ENCODE assay signal across 16 cellular contexts in the genomic region with DNA sequence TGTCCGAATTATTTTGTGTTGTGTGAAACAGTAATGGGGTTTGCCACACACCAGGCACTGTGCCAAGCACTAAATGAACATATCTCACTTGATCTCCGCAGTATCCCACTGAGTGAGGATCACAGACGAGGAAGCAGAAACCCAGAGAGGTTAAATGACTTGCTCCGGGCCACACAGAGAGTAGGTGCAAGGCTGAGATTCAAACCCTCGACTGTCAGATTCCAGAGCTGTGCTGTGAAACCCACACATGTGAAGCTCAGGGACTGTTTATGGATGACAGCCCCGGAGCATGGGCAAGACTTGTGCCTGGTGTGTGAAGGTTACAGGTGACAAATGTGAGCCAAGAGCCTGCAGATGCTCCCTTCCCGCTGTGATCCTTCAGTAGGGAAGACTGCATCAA.
DNase-seq lines count a peak whose midpoint lies in the region; ATAC-seq and TF ChIP-seq lines count a peak whose summit lies in the region.
"Had no signal": no experiment of that assay in that cellular context is flagged by ENCODE, and none has a peak within 500 bp of the region (broad histone marks: within the 10 kb centered on the region; RNA-seq: fewer than 3 reads in every experiment).

No MANE protein-coding gene starts in this region.

- H3K36me3 ChIP-seq in right atrium auricular region (no peaks in the 10 kb centered on the region), heart left ventricle (no peaks in the 10 kb centered on the region)

- peak; percentile 23 for DNase-seq in right atrium auricular region (ENCODE audit: low spot score)
- no peak for DNase-seq in heart left ventricle
- peak; percentile 27 for DNase-seq in left lobe of liver (ENCODE audit: low spot score)
- no peak for DNase-seq in natural killer cell treated with Interleukin-12 subunit alpha and Interleukin-12 subunit beta and Interleukin-15 and Interleukin-18, amount 100 ng/mL, for 72 hours (ENCODE audit: low spot score)
- DNase-seq in NCI-H82 (lab: John Stamatoyannopoulos, UW) = no peak
- no peak for DNase-seq in DMS 273 treated with DMSO at 0.1 percent for 48 hours (lab: John Stamatoyannopoulos, UW)
- no peak for DNase-seq in naive thymus-derived CD8-positive, alpha-beta T cell
- DNase-seq: C1 segment of cervical spinal cord, GF-D8, NCI-H1436, NCI-H2081, PC-9 had no signal

- POLR2A ChIA-PET in naive thymus-derived CD8-positive, alpha-beta T cell (lab: Charles Lee) = no interaction called here

- H3K9me3 ChIP-seq in right atrium auricular region (no peaks in the 10 kb centered on the region), heart left ventricle (no peaks in the 10 kb centered on the region)

- H3K4me3 ChIP-seq in right atrium auricular region (no peak overlapping the region), heart left ventricle (no peak overlapping the region)
- H3K4me3 ChIP-seq: GM23338, K562, PC-9 had no signal

- no peak overlapping the region for H3K27ac Mint-ChIP-seq in natural killer cell treated with Interleukin-12 subunit alpha and Interleukin-12 subunit beta and Interleukin-15 and Interleukin-18, amount 100 ng/mL, for 72 hours
- H3K27ac Mint-ChIP-seq in naive thymus-derived CD8-positive, alpha-beta T cell = no peak overlapping the region
- H3K27ac Mint-ChIP-seq: GM23338 had no signal

- H3K27me3 Mint-ChIP-seq in natural killer cell treated with Interleukin-12 subunit alpha and Interleukin-12 subunit beta and Interleukin-15 and Interleukin-18, amount 100 ng/mL, for 72 hours = peaks cover 39 to 49% of the 10 kb centered on the region in 2 donors
- H3K27me3 Mint-ChIP-seq in naive thymus-derived CD8-positive, alpha-beta T cell = peaks cover 9 to 61% (median 37%) of the 10 kb centered on the region in 5 donors

- no peak overlapping the region for H3K4me3 Mint-ChIP-seq in natural killer cell treated with Interleukin-12 subunit alpha and Interleukin-12 subunit beta and Interleukin-15 and Interleukin-18, amount 100 ng/mL, for 72 hours
- H3K4me3 Mint-ChIP-seq in naive thymus-derived CD8-positive, alpha-beta T cell = no peak overlapping the region
- H3K4me3 Mint-ChIP-seq: GM23338 had no signal

- 75 to 84% (median 76%) methylated on average over 7 of the region's 7 CpGs for WGBS in heart left ventricle, 4 donors

- intact Hi-C loops in heart left ventricle (cut with DNase I) = loop anchor here in 1 of 10 donors (10.0 kb wide), 1 partner anchor 87 kb away; the partner anchor contains the start of gene SIRPA

- H3K27ac ChIP-seq in right atrium auricular region = no peak overlapping the region
- H3K27ac ChIP-seq in heart left ventricle = no peak overlapping the region
- peak overlapping the region; percentile 70 for H3K27ac ChIP-seq in cingulate gyrus (ENCODE audit: low read depth, low read length)
- H3K27ac ChIP-seq: PC-9 had no signal

- H3K36me3 Mint-ChIP-seq in natural killer cell treated with Interleukin-12 subunit alpha and Interleukin-12 subunit beta and Interleukin-15 and Interleukin-18, amount 100 ng/mL, for 72 hours = no peaks in the 10 kb centered on the region
- no peaks in the 10 kb centered on the region for H3K36me3 Mint-ChIP-seq in naive thymus-derived CD8-positive, alpha-beta T cell

- TF ChIP-seq CTCF in right atrium auricular region (IDR thresholded peaks at IDR 0.05) (no peak), heart left ventricle (IDR thresholded peaks at IDR 0.05) (no peak)

- no peak for TF ChIP-seq POLR2A in heart left ventricle (IDR thresholded peaks at IDR 0.05)

- H3K4me1 ChIP-seq in right atrium auricular region = peaks cover 0 to 39% of the 10 kb centered on the region in 2 donors
- peaks cover 0 to 66% (median 27%) of the 10 kb centered on the region in 12 donors for H3K4me1 ChIP-seq in heart left ventricle

- H3K27me3 ChIP-seq in right atrium auricular region = no peaks in the 10 kb centered on the region
- H3K27me3 ChIP-seq in heart left ventricle = no peaks in the 10 kb centered on the region

- no peaks in the 10 kb centered on the region for H3K4me1 Mint-ChIP-seq in natural killer cell treated with Interleukin-12 subunit alpha and Interleukin-12 subunit beta and Interleukin-15 and Interleukin-18, amount 100 ng/mL, for 72 hours (ENCODE audit: low read depth in 2 of 2)
- H3K4me1 Mint-ChIP-seq in naive thymus-derived CD8-positive, alpha-beta T cell = peaks cover 13 to 29% (median 21%) of the 10 kb centered on the region in 4 donors

- ATAC-seq in heart left ventricle = no peak
- ATAC-seq in left lobe of liver = no peak
- no peak for ATAC-seq in natural killer cell treated with Interleukin-12 subunit alpha and Interleukin-12 subunit beta and Interleukin-15 and Interleukin-18, amount 100 ng/mL, for 72 hours
- no peak for ATAC-seq in naive thymus-derived CD8-positive, alpha-beta T cell
- ATAC-seq: GM23338, HCT116, K562 had no signal

- H3K9me3 Mint-ChIP-seq in natural killer cell treated with Interleukin-12 subunit alpha and Interleukin-12 subunit beta and Interleukin-15 and Interleukin-18, amount 100 ng/mL, for 72 hours = no peaks in the 10 kb centered on the region
- H3K9me3 Mint-ChIP-seq in naive thymus-derived CD8-positive, alpha-beta T cell = no peaks in the 10 kb centered on the region
- H3K9me3 Mint-ChIP-seq: GM23338 had no signal

Comparison
In these comparisons a context has a peak if more than half of its experiments do, and no peak if none do; other contexts are left out.
1. DNase-seq: peak in right atrium auricular region (single experiment) and left lobe of liver (single experiment); none in heart left ventricle (0 of 5), natural killer cell treated with Interleukin-12 subunit alpha and Interleukin-12 subunit beta and Interleukin-15 and Interleukin-18, amount 100 ng/mL, for 72 hours (single experiment), NCI-H82 (single experiment), DMS 273 treated with DMSO at 0.1 percent for 48 hours (single experiment) and naive thymus-derived CD8-positive, alpha-beta T cell (0 of 10).